17 cellular contexts compared by ENCODE assay signal in the genomic region with DNA sequence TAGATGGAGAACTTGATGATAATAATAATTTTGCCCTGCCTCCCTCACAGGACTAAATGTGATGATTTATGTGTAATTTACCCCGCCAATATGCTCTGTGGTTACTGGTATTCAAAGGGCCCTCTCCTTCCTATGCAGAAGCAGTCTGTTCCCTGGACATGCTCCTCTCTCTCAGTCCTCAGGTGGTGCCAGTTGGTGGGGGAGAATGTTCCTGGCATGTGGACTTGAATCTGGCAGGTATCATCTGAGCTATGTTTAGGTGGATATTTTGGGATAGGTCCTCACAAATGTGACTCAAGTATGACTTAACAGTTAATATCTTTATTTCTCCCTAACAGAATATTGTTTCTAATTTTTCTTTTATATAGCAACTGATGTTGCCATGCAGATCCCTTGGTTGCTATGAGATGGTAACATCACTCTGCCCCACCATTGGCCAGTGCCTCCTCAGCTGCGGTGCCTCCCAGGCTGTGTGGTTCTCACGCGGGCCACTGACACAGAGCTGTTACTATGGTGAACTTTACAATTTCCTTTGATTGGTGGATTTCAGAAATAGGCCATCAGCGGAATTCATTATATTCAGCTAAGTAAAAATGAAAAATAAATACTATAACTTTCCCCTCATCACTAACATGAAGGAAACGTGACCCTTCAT.
A peak's percentile ranks its signal among the peaks of the same experiment; 100 is the strongest.
DNase-seq lines count a peak whose midpoint lies in the region; ATAC-seq and TF ChIP-seq lines count a peak whose summit lies in the region.
"Had no signal": no experiment of that assay in that cellular context is flagged by ENCODE, and none has a peak within 500 bp of the region (broad histone marks: within the 10 kb centered on the region; RNA-seq: fewer than 3 reads in every experiment).

No MANE protein-coding gene starts in this region.

- TF ChIP-seq CTCF in natural killer cell (IDR thresholded peaks at IDR 0.05) = no peak

- peak overlapping the region; percentile 55 for H3K27ac ChIP-seq in iPS-18a (ENCODE audit: low read length)
- no peak overlapping the region for H3K27ac ChIP-seq in effector memory CD4-positive, alpha-beta T cell (ENCODE audit: insufficient read depth, low read length, poor library complexity, severe bottlenecking)
- H3K27ac ChIP-seq: 22Rv1 had no signal

- H3K9ac ChIP-seq in iPS-18a (ENCODE audit: low read length) = peak overlapping the region; percentile 40

- no peaks in the 10 kb centered on the region for H3K36me3 ChIP-seq in iPS-18a (ENCODE audit: control insufficient read depth, low read depth, low read length)
- H3K36me3 ChIP-seq in effector memory CD4-positive, alpha-beta T cell (ENCODE audit: control insufficient read depth, insufficient read depth, low read length) = no peaks in the 10 kb centered on the region

- H3K4me3 Mint-ChIP-seq in natural killer cell = no peak overlapping the region
- H3K4me3 Mint-ChIP-seq in natural killer cell treated with Interleukin-12 subunit alpha and Interleukin-12 subunit beta and Interleukin-15 and Interleukin-18, amount 100 ng/mL, for 72 hours = no peak overlapping the region
- no peak overlapping the region for H3K4me3 Mint-ChIP-seq in stimulated activated memory B cell treated with anti-CD40 and anti-IgM and Interleukin-4, amounts not matched to agents 10 μg/mL and 1 μg/mL and 100 μg/mL, for 72 hours
- H3K4me3 Mint-ChIP-seq: CD8-positive, alpha-beta T cell had no signal

- no peaks in the 10 kb centered on the region for H3K9me3 Mint-ChIP-seq in natural killer cell
- H3K9me3 Mint-ChIP-seq in natural killer cell treated with Interleukin-12 subunit alpha and Interleukin-12 subunit beta and Interleukin-15 and Interleukin-18, amount 100 ng/mL, for 72 hours = no peaks in the 10 kb centered on the region
- peaks cover 2% of the 10 kb centered on the region for H3K9me3 Mint-ChIP-seq in stimulated activated memory B cell treated with anti-CD40 and anti-IgM and Interleukin-4, amounts not matched to agents 10 μg/mL and 1 μg/mL and 100 μg/mL, for 72 hours
- H3K9me3 Mint-ChIP-seq: CD8-positive, alpha-beta T cell had no signal

- no peak for DNase-seq in natural killer cell
- no peak for DNase-seq in natural killer cell treated with Interleukin-12 subunit alpha and Interleukin-12 subunit beta and Interleukin-15 and Interleukin-18, amount 100 ng/mL, for 72 hours (ENCODE audit: low spot score)
- DNase-seq in cerebellar nuclear complex (lab: John Stamatoyannopoulos, UW) = peak; percentile 78 to 83
- no peak for DNase-seq in effector memory CD4-positive, alpha-beta T cell
- no peak for DNase-seq in NCI-H1436 (lab: John Stamatoyannopoulos, UW)
- DNase-seq: CD8-positive, alpha-beta T cell; HCEC 1CT; KG1; NCI-H1436 treated with DMSO at 0.1 percent for 48 hours; NCI-H2081; NCI-H2227 treated with DMSO at 0.1 percent for 48 hours; NCI-H524; SHP77 treated with DMSO at 0.1 percent for 48 hours had no signal

- H3K27ac Mint-ChIP-seq in natural killer cell = peak overlapping the region in 1 of 2 donors; percentile 8
- no peak overlapping the region for H3K27ac Mint-ChIP-seq in natural killer cell treated with Interleukin-12 subunit alpha and Interleukin-12 subunit beta and Interleukin-15 and Interleukin-18, amount 100 ng/mL, for 72 hours
- H3K27ac Mint-ChIP-seq in stimulated activated memory B cell treated with anti-CD40 and anti-IgM and Interleukin-4, amounts not matched to agents 10 μg/mL and 1 μg/mL and 100 μg/mL, for 72 hours = peak overlapping the region; percentile 9
- H3K27ac Mint-ChIP-seq: CD8-positive, alpha-beta T cell had no signal

- H3K9me3 ChIP-seq in iPS-18a (ENCODE audit: control insufficient read depth, low read depth, low read length) = no peaks in the 10 kb centered on the region
- no peaks in the 10 kb centered on the region for H3K9me3 ChIP-seq in effector memory CD4-positive, alpha-beta T cell (ENCODE audit: control insufficient read depth, low read length)

- H3K4me1 Mint-ChIP-seq in natural killer cell = no peaks in the 10 kb centered on the region
- H3K4me1 Mint-ChIP-seq in natural killer cell treated with Interleukin-12 subunit alpha and Interleukin-12 subunit beta and Interleukin-15 and Interleukin-18, amount 100 ng/mL, for 72 hours (ENCODE audit: low read depth in 2 of 2) = peaks cover 0 to 4% of the 10 kb centered on the region in 2 donors
- no peaks in the 10 kb centered on the region for H3K4me1 Mint-ChIP-seq in stimulated activated memory B cell treated with anti-CD40 and anti-IgM and Interleukin-4, amounts not matched to agents 10 μg/mL and 1 μg/mL and 100 μg/mL, for 72 hours

- intact Hi-C loops in natural killer cell (cut with micrococcal nuclease) = no loop called here

- no peaks in the 10 kb centered on the region for H3K36me3 Mint-ChIP-seq in natural killer cell
- H3K36me3 Mint-ChIP-seq in natural killer cell treated with Interleukin-12 subunit alpha and Interleukin-12 subunit beta and Interleukin-15 and Interleukin-18, amount 100 ng/mL, for 72 hours = no peaks in the 10 kb centered on the region
- peaks cover 26% of the 10 kb centered on the region for H3K36me3 Mint-ChIP-seq in stimulated activated memory B cell treated with anti-CD40 and anti-IgM and Interleukin-4, amounts not matched to agents 10 μg/mL and 1 μg/mL and 100 μg/mL, for 72 hours
- H3K36me3 Mint-ChIP-seq: CD8-positive, alpha-beta T cell had no signal

- H3K4me3 ChIP-seq in iPS-18a (ENCODE audit: low read length) = peak overlapping the region; percentile 74
- H3K4me3 ChIP-seq in effector memory CD4-positive, alpha-beta T cell (ENCODE audit: insufficient read depth, low read depth, low read length, poor library complexity, severe bottlenecking) = no peak overlapping the region

- no peaks in the 10 kb centered on the region for H3K27me3 ChIP-seq in iPS-18a (ENCODE audit: control insufficient read depth, insufficient read depth, low read length)
- no peaks in the 10 kb centered on the region for H3K27me3 ChIP-seq in effector memory CD4-positive, alpha-beta T cell (replicated peaks; ENCODE audit: control insufficient read depth, insufficient read depth, low read length, poor library complexity, severe bottlenecking)

- ATAC-seq in natural killer cell (peak in 2 of 3 donors; percentile 46 to 54), HG02588 (IDR thresholded peaks at IDR 0.05; ENCODE audit: unreplicated experiment) (no peak)
- no peak for ATAC-seq in natural killer cell treated with Interleukin-12 subunit alpha and Interleukin-12 subunit beta and Interleukin-15 and Interleukin-18, amount 100 ng/mL, for 72 hours
- ATAC-seq in stimulated activated memory B cell treated with anti-CD40 and anti-IgM and Interleukin-4, amounts not matched to agents 10 μg/mL and 1 μg/mL and 100 μg/mL, for 72 hours = no peak
- ATAC-seq: CD8-positive, alpha-beta T cell had no signal

- H3K4me1 ChIP-seq in iPS-18a (ENCODE audit: control insufficient read depth, low read depth, low read length) = peaks cover 27% of the 10 kb centered on the region
- H3K4me1 ChIP-seq in effector memory CD4-positive, alpha-beta T cell (ENCODE audit: control insufficient read depth, insufficient read depth, low read length, poor library complexity, severe bottlenecking) = no peaks in the 10 kb centered on the region

- peaks cover 0 to 6% of the 10 kb centered on the region in 2 donors for H3K27me3 Mint-ChIP-seq in natural killer cell (ENCODE audit: low read depth in 2 of 2)
- peaks cover 0 to 2% of the 10 kb centered on the region in 2 donors for H3K27me3 Mint-ChIP-seq in natural killer cell treated with Interleukin-12 subunit alpha and Interleukin-12 subunit beta and Interleukin-15 and Interleukin-18, amount 100 ng/mL, for 72 hours
- no peaks in the 10 kb centered on the region for H3K27me3 Mint-ChIP-seq in stimulated activated memory B cell treated with anti-CD40 and anti-IgM and Interleukin-4, amounts not matched to agents 10 μg/mL and 1 μg/mL and 100 μg/mL, for 72 hours

Comparison
In these comparisons a context has a peak if more than half of its experiments do, and no peak if none do; other contexts are left out.
1. ATAC-seq: peak in natural killer cell (2 of 3); none in natural killer cell treated with Interleukin-12 subunit alpha and Interleukin-12 subunit beta and Interleukin-15 and Interleukin-18, amount 100 ng/mL, for 72 hours (0 of 2), stimulated activated memory B cell treated with anti-CD40 and anti-IgM and Interleukin-4, amounts not matched to agents 10 μg/mL and 1 μg/mL and 100 μg/mL, for 72 hours (single experiment) and HG02588 (single experiment).
2. DNase-seq: peak in cerebellar nuclear complex (2 of 2); none in natural killer cell (single experiment), natural killer cell treated with Interleukin-12 subunit alpha and Interleukin-12 subunit beta and Interleukin-15 and Interleukin-18, amount 100 ng/mL, for 72 hours (single experiment), effector memory CD4-positive, alpha-beta T cell (0 of 3) and NCI-H1436 (single experiment).